Comparison of ENCODE assay signal across 8 cellular contexts in the genomic region with DNA sequence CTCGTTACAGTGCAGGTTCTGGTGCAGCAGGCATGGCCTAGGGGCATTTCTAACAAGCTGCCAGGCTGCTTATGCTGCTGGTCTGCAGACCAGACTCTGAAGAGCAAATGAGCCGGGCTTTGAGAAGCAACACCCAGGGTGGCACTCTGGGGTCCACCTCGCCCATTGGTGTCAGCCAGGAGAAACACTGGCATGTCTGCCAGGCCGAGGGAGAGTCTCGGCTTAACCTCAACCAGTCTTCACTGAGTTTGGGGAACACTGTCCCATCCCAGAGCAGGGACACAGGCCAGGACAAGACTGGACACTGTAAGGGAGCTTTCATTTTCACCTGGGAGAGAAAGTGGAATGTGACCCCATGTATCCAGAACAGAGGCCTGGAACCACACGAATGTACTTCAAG.
"Had no signal": no experiment of that assay in that cellular context is flagged by ENCODE, and none has a peak within 500 bp of the region (broad histone marks: within the 10 kb centered on the region; RNA-seq: fewer than 3 reads in every experiment).

No MANE protein-coding gene starts in this region.

- ATAC-seq: HCT116, K562 had no signal

- H3K9me3 Mint-ChIP-seq: HFFc6 had no signal

- H3K4me3 ChIP-seq: GM23248, HAP-1, K562 had no signal

- H3K36me3 ChIP-seq: HAP-1 had no signal

- H3K27ac ChIP-seq: GM23248 had no signal

- H3K9ac ChIP-seq: GM23248 had no signal

- H3K4me1 ChIP-seq: HAP-1 had no signal

- H2AFZ ChIP-seq: GM23248 had no signal

- DNase-seq: GM23248, GOT3, H7, HFFc6, IMR-90 had no signal

- H3K9me3 ChIP-seq: HAP-1 had no signal
